In genomic region chr7:100515072-100515532, GRCh38 we compare ENCODE assay signal across 8 cellular contexts. TPM values are rescaled to one million over a fixed set of nuclear protein-coding genes. Genes with fewer than 3 reads are reported as not detected.
DNase-seq lines count a peak whose midpoint lies in the region; ATAC-seq and FAIRE-seq lines count a peak whose summit lies in the region.
"Had no signal": no experiment of that assay in that cellular context is flagged by ENCODE, and none has a peak within 500 bp of the region (broad histone marks: within the 10 kb centered on the region; RNA-seq: fewer than 3 reads in every experiment).

No MANE protein-coding gene starts in this region.

- H3K27ac ChIP-seq in aorta (ENCODE audit: low read depth in 1 of 2, low read length in 2 of 2) = no peak overlapping the region

- H3K9me3 ChIP-seq in aorta (ENCODE audit: control insufficient read depth, low read length) = no peaks in the 10 kb centered on the region

- H3K36me3 ChIP-seq in aorta (ENCODE audit: control insufficient read depth in 1 of 2, insufficient read depth in 2 of 2, low read length in 1 of 2) = no peaks in the 10 kb centered on the region

- WGBS in aorta, 2 donors = 39 to 41% methylated on average over 2 of the region's 2 CpGs

- ATAC-seq in left cardiac atrium (peak; percentile 47 to 65), aorta (ENCODE audit: low FRiP score) (peak; percentile 60)

- no peaks in the 10 kb centered on the region for H3K27me3 ChIP-seq in aorta (ENCODE audit: control insufficient read depth in 1 of 2, insufficient read depth in 2 of 2, low read length in 1 of 2)

- no peak overlapping the region for H3K4me3 ChIP-seq in aorta (ENCODE audit: low read length in 2 of 2)
- H3K4me3 ChIP-seq: skin epidermis had no signal

- intact Hi-C loops in left cardiac atrium (cut with DNase I) = no loop called here
- intact Hi-C loops in cardiac septum (cut with DNase I) = no loop called here
- intact Hi-C loops in aorta (cut with DNase I) = no loop called here

- DNase-seq in left cardiac atrium (no peak), cardiac septum (ENCODE audit: low spot score) (no peak), aorta (no peak), NCI-H187 treated with DMSO at 0.1 percent for 48 hours (lab: John Stamatoyannopoulos, UW) (no peak), HUDEP-2 (lab: John Stamatoyannopoulos, UW; ENCODE audit: unreplicated experiment in 76 of 76) (no peak)

- no peaks in the 10 kb centered on the region for H3K4me1 ChIP-seq in aorta (ENCODE audit: control insufficient read depth in 1 of 2, insufficient read depth in 2 of 2, low read length in 2 of 2)

- FAIRE-seq in endometrium (lab: Jason Lieb, UNC) = peak; percentile 76

RNA-seq across cellular contexts. Expression of gene AGFG2, which starts 23.9 kb away (rescaled TPM):
- total RNA-seq in left cardiac atrium (10 to 100 TPM; 21.0 to 24.3 TPM), cardiac septum (28.6 TPM), aorta (10 to 100 TPM; 28.4 to 29.2 TPM)
- 10 to 100 TPM in 1 of 2 donors, 1 to 10 TPM in 1; 6.4 to 14.6 TPM for polyA plus RNA-seq in aorta

RNA-seq across cellular contexts. Expression of gene NYAP1, which starts 31.4 kb away (rescaled TPM):
- total RNA-seq in left cardiac atrium (under 1 TPM; 0.59 to 0.97 TPM), cardiac septum (0.22 TPM), aorta (1 to 10 TPM in 1 of 2 donors, under 1 TPM in 1; 0.75 to 1.3 TPM)
- under 1 TPM; 0.18 to 0.25 TPM for polyA plus RNA-seq in aorta
- polyA plus RNA-seq: CD14-positive monocyte had no signal

RNA-seq across cellular contexts. Expression of gene TSC22D4, which starts 36.1 kb away (rescaled TPM):
- total RNA-seq in left cardiac atrium = 10 to 100 TPM; 31.3 to 36.2 TPM
- 35.0 TPM for total RNA-seq in cardiac septum
- 10 to 100 TPM; 31.2 to 46.5 TPM for total RNA-seq in aorta
- 10 to 100 TPM; 18.8 to 35.5 TPM for polyA plus RNA-seq in aorta

RNA-seq across cellular contexts. Expression of gene SPACDR, which starts 51.0 kb away (rescaled TPM):
- total RNA-seq in left cardiac atrium (under 1 TPM; 0.38 to 0.73 TPM), cardiac septum (1.1 TPM), aorta (1 to 10 TPM; 1.0 to 2.0 TPM)
- polyA plus RNA-seq in aorta = under 1 TPM in 1 of 2 donors, not detected in 1; 0.31 TPM

RNA-seq across cellular contexts. Expression of gene SAP25, which starts 58.6 kb away (rescaled TPM):
- 1 to 10 TPM in 1 of 2 donors, under 1 TPM in 1; 0.58 to 1.5 TPM for total RNA-seq in left cardiac atrium
- total RNA-seq in cardiac septum = not detected
- 1 to 10 TPM; 2.1 to 7.5 TPM for total RNA-seq in aorta
- 1 to 10 TPM in 1 of 2 donors, under 1 TPM in 1; 0.75 to 9.9 TPM for polyA plus RNA-seq in aorta
- polyA plus RNA-seq: CD14-positive monocyte had no signal
